ENCODE assay signal across 8 cellular contexts in genomic region chr5:14665949-14666741, GRCh38. TPM values are rescaled to one million over a fixed set of nuclear protein-coding genes. Genes with fewer than 3 reads are reported as not detected.
DNase-seq lines count a peak whose midpoint lies in the region; ATAC-seq and TF ChIP-seq lines count a peak whose summit lies in the region.

No MANE protein-coding gene starts in this region.

- peak overlapping the region; percentile 96 for H3K4me3 Mint-ChIP-seq in activated naive CD4-positive, alpha-beta T cell treated with anti-CD3 and anti-CD28 coated beads, Interleukin-2, amount 50 U/mL, for 24 hours
- H3K4me3 Mint-ChIP-seq in stimulated activated effector memory CD8-positive, alpha-beta T cell treated with anti-CD3 and anti-CD28 coated beads, Interleukin-12 subunit alpha, Interleukin-12 subunit beta, amount 100 ng/mL, for 72 hours, result peak overlapping the region; percentile 92

- peaks cover 33% of the 10 kb centered on the region for H3K4me1 ChIP-seq in PC-9 (replicated peaks; ENCODE audit: insufficient read depth)

- DNase-seq in AG10803 (ENCODE audit: low read depth), result no peak
- no peak for DNase-seq in PC-9
- DNase-seq in left kidney (ENCODE audit: low read depth, low spot score), result peak; percentile 79
- peak in 1 of 2 donors; percentile 75 for DNase-seq in stimulated activated effector memory CD8-positive, alpha-beta T cell treated with anti-CD3 and anti-CD28 coated beads, Interleukin-12 subunit alpha, Interleukin-12 subunit beta, amount 100 ng/mL, for 72 hours (ENCODE audit: low spot score in 2 of 2)
- DNase-seq in UCSD-AML1 (lab: John Stamatoyannopoulos, UW; ENCODE audit: unreplicated experiment), result no peak

- H3K4me2 ChIP-seq in PC-9, result peak overlapping the region; percentile 91

- H3K27ac Mint-ChIP-seq in activated naive CD4-positive, alpha-beta T cell treated with anti-CD3 and anti-CD28 coated beads, Interleukin-2, amount 50 U/mL, for 24 hours, result peak overlapping the region; percentile 63
- H3K27ac Mint-ChIP-seq in stimulated activated effector memory CD8-positive, alpha-beta T cell treated with anti-CD3 and anti-CD28 coated beads, Interleukin-12 subunit alpha, Interleukin-12 subunit beta, amount 100 ng/mL, for 72 hours, result peak overlapping the region; percentile 92

- CTCF ChIA-PET in PC-9 (lab: Charles Lee), result no interaction called here

- no peaks in the 10 kb centered on the region for H3K36me3 ChIP-seq in PC-9 (ENCODE audit: low read depth)

- intact Hi-C loops in PC-9 (cut with micrococcal nuclease; ENCODE audit: unreplicated experiment), result loop anchor here (1.0 kb wide), 3 partner anchors 60 to 342 kb away; no protein-coding TSS in a partner anchor

- no peaks in the 10 kb centered on the region for H3K9me3 Mint-ChIP-seq in activated naive CD4-positive, alpha-beta T cell treated with anti-CD3 and anti-CD28 coated beads, Interleukin-2, amount 50 U/mL, for 24 hours
- H3K9me3 Mint-ChIP-seq in stimulated activated effector memory CD8-positive, alpha-beta T cell treated with anti-CD3 and anti-CD28 coated beads, Interleukin-12 subunit alpha, Interleukin-12 subunit beta, amount 100 ng/mL, for 72 hours, result no peaks in the 10 kb centered on the region

- H3K4me1 Mint-ChIP-seq in activated naive CD4-positive, alpha-beta T cell treated with anti-CD3 and anti-CD28 coated beads, Interleukin-2, amount 50 U/mL, for 24 hours, result peaks cover 75% of the 10 kb centered on the region
- peaks cover 68% of the 10 kb centered on the region for H3K4me1 Mint-ChIP-seq in stimulated activated effector memory CD8-positive, alpha-beta T cell treated with anti-CD3 and anti-CD28 coated beads, Interleukin-12 subunit alpha, Interleukin-12 subunit beta, amount 100 ng/mL, for 72 hours

- 0 out of 2 replicates have a peak, but pooled peaks cover under 1% of the 10 kb centered on the region for H3F3A ChIP-seq in PC-9 (ENCODE audit: insufficient read depth, low read depth)

- peaks cover 2% of the 10 kb centered on the region for H3K36me3 Mint-ChIP-seq in activated naive CD4-positive, alpha-beta T cell treated with anti-CD3 and anti-CD28 coated beads, Interleukin-2, amount 50 U/mL, for 24 hours
- H3K36me3 Mint-ChIP-seq in stimulated activated effector memory CD8-positive, alpha-beta T cell treated with anti-CD3 and anti-CD28 coated beads, Interleukin-12 subunit alpha, Interleukin-12 subunit beta, amount 100 ng/mL, for 72 hours, result peaks cover 65% of the 10 kb centered on the region

- H3K27me3 ChIP-seq in PC-9 (ENCODE audit: insufficient read depth, low read depth), result no peaks in the 10 kb centered on the region

- H2AFZ ChIP-seq in PC-9, result no peak overlapping the region

- H4K20me1 ChIP-seq in PC-9 (ENCODE audit: insufficient read depth), result peaks cover 22% of the 10 kb centered on the region

- peak; percentile 16; the same call in 1 of the 2 replicates for TF ChIP-seq CTCF in AG10803 (conservative IDR thresholded peaks at IDR 0.05; ENCODE audit: low read length)
- no peak for TF ChIP-seq CTCF in PC-9 (conservative IDR thresholded peaks at IDR 0.05)

- peak; percentile 36 for ATAC-seq in GM18511 (IDR thresholded peaks at IDR 0.05; ENCODE audit: unreplicated experiment)
- peak; percentile 38 for ATAC-seq in HG02938 (IDR thresholded peaks at IDR 0.05; ENCODE audit: unreplicated experiment)
- peak; percentile 55 for ATAC-seq in stimulated activated effector memory CD8-positive, alpha-beta T cell treated with anti-CD3 and anti-CD28 coated beads, Interleukin-12 subunit alpha, Interleukin-12 subunit beta, amount 100 ng/mL, for 72 hours

- no TSS peak for BruUV-seq in PC-9 (replicated peaks; lab: Mats Ljungman, UMichigan)

- H3K27ac ChIP-seq in PC-9, result no peak overlapping the region

- no peaks in the 10 kb centered on the region for H3K27me3 Mint-ChIP-seq in activated naive CD4-positive, alpha-beta T cell treated with anti-CD3 and anti-CD28 coated beads, Interleukin-2, amount 50 U/mL, for 24 hours

- no peaks in the 10 kb centered on the region for H3K9me3 ChIP-seq in PC-9 (ENCODE audit: insufficient read depth, low read depth)

- POLR2A ChIA-PET in PC-9 (lab: Charles Lee; ENCODE audit: unreplicated experiment), result interaction anchor here (0.7 kb wide), 1 partner anchor 398 kb away, joined by 7 read pairs; no protein-coding TSS in a partner anchor

- H3K4me3 ChIP-seq in AG10803 (ENCODE audit: low read length) (peak overlapping the region; percentile 83), PC-9 (peak overlapping the region; percentile 73)

- H3K79me2 ChIP-seq in PC-9 (ENCODE audit: low read depth), result peaks cover 67% of the 10 kb centered on the region

- no peaks in the 10 kb centered on the region for H3K9me2 ChIP-seq in PC-9 (ENCODE audit: insufficient read depth)

RNA-seq across cellular contexts. Expression of gene OTULIN, which starts 1.6 kb away (rescaled TPM):
- 77.2 and 79.1 TPM in 2 replicates for total RNA-seq in PC-9 (2021)
